Comparison of ENCODE assay signal across 11 cellular contexts in the genomic region with DNA sequence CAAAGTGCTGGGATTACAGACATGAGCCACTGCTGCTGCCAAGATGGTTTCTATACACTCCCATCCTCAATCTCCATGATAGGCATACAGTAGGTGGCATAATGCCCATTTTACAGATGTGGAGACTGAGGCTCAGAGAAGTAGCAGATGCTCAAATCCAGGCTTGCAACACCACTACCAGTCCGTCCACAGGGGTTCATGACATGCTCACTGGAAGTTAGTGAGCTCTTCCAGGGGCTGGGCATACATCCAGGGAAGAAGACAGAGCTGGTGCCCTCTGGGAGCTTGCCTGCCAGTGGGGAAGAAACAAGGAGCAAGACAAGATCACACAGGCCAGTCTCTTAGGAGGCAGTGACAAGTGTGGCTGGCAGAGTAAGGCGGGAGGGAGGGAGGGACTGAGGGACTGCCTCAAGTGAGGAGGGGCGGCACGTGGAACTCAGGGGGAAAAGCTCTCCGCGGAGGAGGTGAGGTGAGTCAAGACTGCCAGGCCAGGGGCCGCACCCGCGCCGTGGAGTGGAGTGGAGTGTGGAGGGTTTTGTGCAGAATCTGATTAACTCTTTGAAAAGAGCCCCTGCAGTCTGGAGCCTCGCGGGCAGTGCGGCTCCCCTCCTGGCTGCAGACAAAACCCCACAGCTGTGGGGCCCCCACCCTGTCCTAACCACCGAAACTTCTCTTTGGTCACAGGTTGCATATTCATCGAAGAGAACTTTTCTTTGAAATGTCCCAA. TPM values are rescaled to one million over a fixed set of nuclear protein-coding genes. Genes with fewer than 3 reads are reported as not detected.
DNase-seq lines count a peak whose midpoint lies in the region; ATAC-seq and TF ChIP-seq lines count a peak whose summit lies in the region.
"Had no signal": no experiment of that assay in that cellular context is flagged by ENCODE, and none has a peak within 500 bp of the region (broad histone marks: within the 10 kb centered on the region; RNA-seq: fewer than 3 reads in every experiment).

No MANE protein-coding gene starts in this region.

- H4K20me1 ChIP-seq in neural progenitor cell (ENCODE audit: low read depth) = peaks cover 82% of the 10 kb centered on the region

- intact Hi-C loops in stomach (cut with DNase I; ENCODE audit: low total_unique reads) = no loop called here

- ATAC-seq in GM18502 (IDR thresholded peaks at IDR 0.05; ENCODE audit: poor library complexity, unreplicated experiment) = peak; percentile 66
- ATAC-seq in HG03066 (IDR thresholded peaks at IDR 0.05; ENCODE audit: low read depth, unreplicated experiment) = peak; percentile 66
- no peak for ATAC-seq in activated CD4-positive, CD25-positive, alpha-beta regulatory T cell treated with anti-CD3 and anti-CD28 coated beads, Interleukin-2, amount 50 U/mL, for 24 hours
- ATAC-seq: right lobe of liver had no signal

- no peak overlapping the region for H2AFZ ChIP-seq in neural progenitor cell (replicated peaks)

- H3K27ac ChIP-seq in neural progenitor cell = no peak overlapping the region
- H3K27ac ChIP-seq in stomach = no peak overlapping the region
- H3K27ac ChIP-seq: thoracic aorta had no signal

- H3K79me2 ChIP-seq in neural progenitor cell (ENCODE audit: low read depth) = no peaks in the 10 kb centered on the region

- H3F3A ChIP-seq in neural progenitor cell (ENCODE audit: low read depth) = peaks cover 42% of the 10 kb centered on the region

- no peak for TF ChIP-seq EP300 in stomach (IDR thresholded peaks at IDR 0.05)

- peaks cover 23% of the 10 kb centered on the region for H3K27me3 Mint-ChIP-seq in neural progenitor cell (ENCODE audit: insufficient read depth, low read depth)

- peak overlapping the region; percentile 10 for H3K4me3 Mint-ChIP-seq in neural progenitor cell

- DNase-seq in astrocyte of the hippocampus (ENCODE audit: low read depth, low spot score) (peak; percentile 60), neural progenitor cell (ENCODE audit: low spot score) (peak; percentile 37), T-helper 9 cell (no peak), SHP77 (lab: John Stamatoyannopoulos, UW) (no peak), stomach (no peak)
- DNase-seq: activated naive CD4-positive, alpha-beta T cell treated with Interleukin-2 at 50 U/mL for 16 hours had no signal

- H3K4me1 ChIP-seq in neural progenitor cell (peaks cover 30% of the 10 kb centered on the region), stomach (peaks cover 26 to 50% (median 38%) of the 10 kb centered on the region in 4 donors)

- H3K9me3 Mint-ChIP-seq in neural progenitor cell = no peaks in the 10 kb centered on the region

- H3K4me3 ChIP-seq in neural progenitor cell = peak overlapping the region; percentile 33
- H3K4me3 ChIP-seq in stomach = no peak overlapping the region

- H3K9me3 ChIP-seq in neural progenitor cell (ENCODE audit: low read depth) = no peaks in the 10 kb centered on the region
- no peaks in the 10 kb centered on the region for H3K9me3 ChIP-seq in stomach
- H3K9me3 ChIP-seq: right lobe of liver, thoracic aorta had no signal

- no peak overlapping the region for H3K27ac Mint-ChIP-seq in neural progenitor cell

- no peak for TF ChIP-seq POLR2A in stomach (IDR thresholded peaks at IDR 0.05)

- H3K27me3 ChIP-seq in neural progenitor cell = peaks cover 27% of the 10 kb centered on the region
- no peaks in the 10 kb centered on the region for H3K27me3 ChIP-seq in stomach
- H3K27me3 ChIP-seq: right lobe of liver had no signal

- H3K9ac ChIP-seq in neural progenitor cell = no peak overlapping the region

- H3K4me2 ChIP-seq in neural progenitor cell = peak overlapping the region; percentile 67

- H3K36me3 ChIP-seq in neural progenitor cell (no peaks in the 10 kb centered on the region), stomach (peaks cover 13 to 82% (median 53%) of the 10 kb centered on the region in 4 donors)

- H3K4me1 Mint-ChIP-seq in neural progenitor cell = peaks cover 35% of the 10 kb centered on the region

- TF ChIP-seq CTCF in neural progenitor cell (IDR thresholded peaks at IDR 0.05) (no peak), stomach (IDR thresholded peaks at IDR 0.05) (no peak)

- WGBS in stomach, 5 donors = 44 to 73% (median 67%) methylated on average over 11 to 15 of the region's 15 CpGs

- H3K36me3 Mint-ChIP-seq in neural progenitor cell = peaks cover 15% of the 10 kb centered on the region

RNA-seq across cellular contexts. Expression of a gene that starts 27.9 kb away (rescaled TPM):
- 12.7 and 41.0 TPM in 2 replicates for total RNA-seq in neural progenitor cell (ENCODE audit: low replicate concordance)
- 100 to 1,000 TPM in 3 of 5 donors, 10 to 100 TPM in 2; 18.9 to 207 (median 126) TPM for total RNA-seq in stomach
- 10 to 100 TPM; 13.1 to 64.5 (median 17.2) TPM for polyA plus RNA-seq in stomach

Comparison
In these comparisons a context has a peak if more than half of its experiments do, and no peak if none do; other contexts are left out.
1. ATAC-seq: peak in GM18502 (single experiment) and HG03066 (single experiment); none in activated CD4-positive, CD25-positive, alpha-beta regulatory T cell treated with anti-CD3 and anti-CD28 coated beads, Interleukin-2, amount 50 U/mL, for 24 hours (0 of 2).
2. DNase-seq: peak in astrocyte of the hippocampus (single experiment) and neural progenitor cell (single experiment); none in T-helper 9 cell (single experiment), SHP77 (0 of 2) and stomach (single experiment).